Comparison of ENCODE assay signal across 20 cellular contexts in genomic region chr3:69770976-69771634, GRCh38. TPM values are rescaled to one million over a fixed set of nuclear protein-coding genes. Genes with fewer than 3 reads are reported as not detected.
A peak's percentile ranks its signal among the peaks of the same experiment; 100 is the strongest.
DNase-seq lines count a peak whose midpoint lies in the region; ATAC-seq and TF ChIP-seq lines count a peak whose summit lies in the region.
"Had no signal": no experiment of that assay in that cellular context is flagged by ENCODE, and none has a peak within 500 bp of the region (broad histone marks: within the 10 kb centered on the region; RNA-seq: fewer than 3 reads in every experiment).

No MANE protein-coding gene starts in this region.

- H3K4me1 Mint-ChIP-seq in nephron = peaks cover 39% of the 10 kb centered on the region
- H3K4me1 Mint-ChIP-seq: immature natural killer cell; stimulated activated naive B cell treated with anti-CD40 and anti-IgM and Interleukin-4, amounts not matched to agents 10 μg/mL and 1 μg/mL and 100 μg/mL, for 72 hours had no signal

- 50% methylated on average over 6 of the region's 6 CpGs for WGBS in esophagus muscularis mucosa

- no peaks in the 10 kb centered on the region for H3K36me3 ChIP-seq in PC-9 (ENCODE audit: low read depth)
- H3K36me3 ChIP-seq in esophagus muscularis mucosa = no peaks in the 10 kb centered on the region
- H3K36me3 ChIP-seq: SJCRH30, uterus had no signal

- peak overlapping the region; percentile 68 for H3K4me2 ChIP-seq in PC-9

- no peaks in the 10 kb centered on the region for H3K9me2 ChIP-seq in PC-9 (ENCODE audit: insufficient read depth)

- no peak overlapping the region for H3K4me3 ChIP-seq in PC-9
- H3K4me3 ChIP-seq in esophagus muscularis mucosa = no peak overlapping the region
- H3K4me3 ChIP-seq: SJCRH30, uterus had no signal

- no peaks in the 10 kb centered on the region for H3K36me3 Mint-ChIP-seq in nephron (ENCODE audit: low read depth)
- H3K36me3 Mint-ChIP-seq: activated CD4-positive, alpha-beta memory T cell treated with anti-CD3 and anti-CD28 coated beads for 36 hours; immature natural killer cell; natural killer cell treated with Interleukin-12 subunit alpha and Interleukin-12 subunit beta and Interleukin-15 and Interleukin-18, amount 100 ng/mL, for 72 hours; stimulated activated naive B cell treated with anti-CD40 and anti-IgM and Interleukin-4, amounts not matched to agents 10 μg/mL and 1 μg/mL and 100 μg/mL, for 72 hours had no signal

- H3K27ac Mint-ChIP-seq in nephron = peak overlapping the region; percentile 66 to 93 (median 79)
- H3K27ac Mint-ChIP-seq: activated CD4-positive, alpha-beta memory T cell treated with anti-CD3 and anti-CD28 coated beads for 36 hours; dendritic cell treated with granulocyte-macrophage colony-stimulating factor and Interleukin-4, amounts not matched to agents 40 ng/mL and 50 ng/mL, for 4 days; H9; immature natural killer cell; natural killer cell treated with Interleukin-12 subunit alpha and Interleukin-12 subunit beta and Interleukin-15 and Interleukin-18, amount 100 ng/mL, for 72 hours; stimulated activated naive B cell treated with anti-CD40 and anti-IgM and Interleukin-4, amounts not matched to agents 10 μg/mL and 1 μg/mL and 100 μg/mL, for 72 hours had no signal

- peaks cover 6% of the 10 kb centered on the region; the same call in 1 of the 2 replicates for H3K79me2 ChIP-seq in PC-9 (ENCODE audit: low read depth)

- H3K9me3 Mint-ChIP-seq in nephron = no peaks in the 10 kb centered on the region
- H3K9me3 Mint-ChIP-seq: activated CD4-positive, alpha-beta memory T cell treated with anti-CD3 and anti-CD28 coated beads for 36 hours; dendritic cell treated with granulocyte-macrophage colony-stimulating factor and Interleukin-4, amounts not matched to agents 40 ng/mL and 50 ng/mL, for 4 days; H9; stimulated activated naive B cell treated with anti-CD40 and anti-IgM and Interleukin-4, amounts not matched to agents 10 μg/mL and 1 μg/mL and 100 μg/mL, for 72 hours had no signal

- H3K4me3 Mint-ChIP-seq in nephron = no peak overlapping the region
- H3K4me3 Mint-ChIP-seq: activated CD4-positive, alpha-beta memory T cell treated with anti-CD3 and anti-CD28 coated beads for 36 hours; dendritic cell treated with granulocyte-macrophage colony-stimulating factor and Interleukin-4, amounts not matched to agents 40 ng/mL and 50 ng/mL, for 4 days; H9; immature natural killer cell; natural killer cell treated with Interleukin-12 subunit alpha and Interleukin-12 subunit beta and Interleukin-15 and Interleukin-18, amount 100 ng/mL, for 72 hours; stimulated activated naive B cell treated with anti-CD40 and anti-IgM and Interleukin-4, amounts not matched to agents 10 μg/mL and 1 μg/mL and 100 μg/mL, for 72 hours had no signal

- no peaks in the 10 kb centered on the region for H3K9me3 ChIP-seq in PC-9 (ENCODE audit: insufficient read depth, low read depth)
- no peaks in the 10 kb centered on the region for H3K9me3 ChIP-seq in esophagus muscularis mucosa
- H3K9me3 ChIP-seq: SJCRH30, uterus had no signal

- no peak overlapping the region for H2AFZ ChIP-seq in PC-9

- no peak for ATAC-seq in HG02642 (IDR thresholded peaks at IDR 0.05; ENCODE audit: poor library complexity, unreplicated experiment)
- ATAC-seq in GM21360 (IDR thresholded peaks at IDR 0.05; ENCODE audit: unreplicated experiment) = no peak
- no peak for ATAC-seq in GM18502 (IDR thresholded peaks at IDR 0.05; ENCODE audit: poor library complexity, unreplicated experiment)
- ATAC-seq: natural killer cell treated with Interleukin-12 subunit alpha and Interleukin-12 subunit beta and Interleukin-15 and Interleukin-18, amount 100 ng/mL, for 72 hours; right cardiac atrium; stimulated activated naive B cell treated with anti-CD40 and anti-IgM and Interleukin-4, amounts not matched to agents 10 μg/mL and 1 μg/mL and 100 μg/mL, for 72 hours had no signal

- CTCF ChIA-PET in PC-9 (lab: Charles Lee) = interaction anchor here (0.5 to 0.6 kb wide), 2 partner anchors 11 to 14 kb away, joined by 3 to 4 read pairs; no protein-coding TSS in a partner anchor

- POLR2A ChIA-PET in PC-9 (lab: Charles Lee; ENCODE audit: unreplicated experiment) = interaction anchor here (0.6 to 0.9 kb wide), 3 partner anchors 22 to 535 kb away, joined by 3 to 5 read pairs (median 3); no protein-coding TSS in a partner anchor

- H3K27me3 ChIP-seq in PC-9 (ENCODE audit: insufficient read depth, low read depth) (no peaks in the 10 kb centered on the region), esophagus muscularis mucosa (no peaks in the 10 kb centered on the region)
- H3K27me3 ChIP-seq: foreskin keratinocyte, SJCRH30, uterus had no signal

- TF ChIP-seq POLR2A in esophagus muscularis mucosa (IDR thresholded peaks at IDR 0.05; ENCODE audit: low read depth) = no peak

- H4K20me1 ChIP-seq in PC-9 (ENCODE audit: insufficient read depth) = no peaks in the 10 kb centered on the region

- no peak for TF ChIP-seq CTCF in PC-9 (conservative IDR thresholded peaks at IDR 0.05)
- no peak for TF ChIP-seq CTCF in esophagus muscularis mucosa (IDR thresholded peaks at IDR 0.05)
- TF ChIP-seq CTCF in nephron (IDR thresholded peaks at IDR 0.05; ENCODE audit: unreplicated experiment in 3 of 3) = no peak

- DNase-seq in ELR (ENCODE audit: low read depth) (peak; percentile 83), PC-9 (peak in 1 of 2 experiments; percentile 86), esophagus muscularis mucosa (ENCODE audit: extremely low spot score) (no peak), epidermal melanocyte (ENCODE audit: insufficient read length, low spot score) (no peak)
- DNase-seq: activated CD4-positive, alpha-beta memory T cell treated with anti-CD3 and anti-CD28 coated beads for 36 hours; C1 segment of cervical spinal cord; H9; immature natural killer cell; NCI-H2029; right cardiac atrium; SJCRH30; stimulated activated naive B cell treated with anti-CD40 and anti-IgM and Interleukin-4, amounts not matched to agents 10 μg/mL and 1 μg/mL and 100 μg/mL, for 72 hours; uterus had no signal

- intact Hi-C loops in PC-9 (cut with micrococcal nuclease; ENCODE audit: unreplicated experiment) (loop anchor here (1.0 kb wide), 1 partner anchor 14 kb away; no protein-coding TSS in a partner anchor), esophagus muscularis mucosa (cut with DNase I) (no loop called here)

- TF ChIP-seq EP300 in esophagus muscularis mucosa (IDR thresholded peaks at IDR 0.05) = no peak

- no TSS peak for BruUV-seq in PC-9 (replicated peaks; lab: Mats Ljungman, UMichigan)

- H3F3A ChIP-seq in PC-9 (ENCODE audit: insufficient read depth, low read depth) = peaks cover 27% of the 10 kb centered on the region

- peaks cover 44% of the 10 kb centered on the region for H3K4me1 ChIP-seq in PC-9 (replicated peaks; ENCODE audit: insufficient read depth)
- H3K4me1 ChIP-seq in esophagus muscularis mucosa = peaks cover 54 to 98% (median 90%) of the 10 kb centered on the region in 4 donors
- H3K4me1 ChIP-seq: SJCRH30 had no signal

- peak overlapping the region; percentile 87 for H3K27ac ChIP-seq in PC-9
- H3K27ac ChIP-seq in esophagus muscularis mucosa (replicated peaks in 1 of 4) = peak overlapping the region in 3 of 4 donors; percentile 18 to 25 (median 19)
- H3K27ac ChIP-seq: foreskin keratinocyte, SJCRH30 had no signal

- no peaks in the 10 kb centered on the region for H3K27me3 Mint-ChIP-seq in nephron (ENCODE audit: low read depth)
- H3K27me3 Mint-ChIP-seq: activated CD4-positive, alpha-beta memory T cell treated with anti-CD3 and anti-CD28 coated beads for 36 hours; dendritic cell treated with granulocyte-macrophage colony-stimulating factor and Interleukin-4, amounts not matched to agents 40 ng/mL and 50 ng/mL, for 4 days; natural killer cell treated with Interleukin-12 subunit alpha and Interleukin-12 subunit beta and Interleukin-15 and Interleukin-18, amount 100 ng/mL, for 72 hours; stimulated activated naive B cell treated with anti-CD40 and anti-IgM and Interleukin-4, amounts not matched to agents 10 μg/mL and 1 μg/mL and 100 μg/mL, for 72 hours had no signal

RNA-seq across cellular contexts. Expression of gene MITF, which starts 31.8 kb away (rescaled TPM):
- total RNA-seq in PC-9 (2021) = 15.5 and 17.2 TPM in 2 replicates
- 100 to 1,000 TPM in 1 of 4 donors, 10 to 100 TPM in 3; 68.1 to 141 (median 81.2) TPM for total RNA-seq in esophagus muscularis mucosa
- total RNA-seq: activated CD4-positive, alpha-beta memory T cell treated with anti-CD3 and anti-CD28 coated beads for 36 hours had no signal
